Comparison of ENCODE assay signal across 18 cellular contexts in genomic region chr6:166673309-166673708, GRCh38. TPM values are rescaled to one million over a fixed set of nuclear protein-coding genes. Genes with fewer than 3 reads are reported as not detected.
DNase-seq lines count a peak whose midpoint lies in the region; ATAC-seq, FAIRE-seq and TF ChIP-seq lines count a peak whose summit lies in the region.
"Had no signal": no experiment of that assay in that cellular context is flagged by ENCODE, and none has a peak within 500 bp of the region (broad histone marks: within the 10 kb centered on the region; RNA-seq: fewer than 3 reads in every experiment).

No MANE protein-coding gene starts in this region.

- H3K27ac Mint-ChIP-seq in MCF 10A (ENCODE audit: low read depth, unreplicated experiment), result no peak overlapping the region
- H3K27ac Mint-ChIP-seq in activated T-cell treated with anti-CD3 and anti-CD28 coated beads, Interleukin-2, amount 50 U/mL, for 72 hours, result no peak overlapping the region
- no peak overlapping the region for H3K27ac Mint-ChIP-seq in progenitor cell of endocrine pancreas
- H3K27ac Mint-ChIP-seq: CD4-positive, alpha-beta memory T cell had no signal

- H4K20me1 ChIP-seq in H1 (replicated peaks in 1 of 2; ENCODE audit: control insufficient read depth in 1 of 2, insufficient read depth in 2 of 2, low read length in 2 of 2), result no peaks in the 10 kb centered on the region

- H2BK15ac ChIP-seq in H1 (ENCODE audit: low read length), result peak overlapping the region; percentile 72; the same call in 1 of the 2 replicates

- H3K27ac ChIP-seq in VCaP (peak overlapping the region; percentile 40; the same call in 1 of the 2 replicates), H1 (ENCODE audit: low read depth, low read length) (no peak overlapping the region)
- H3K27ac ChIP-seq: 22Rv1, C4-2B had no signal

- FAIRE-seq in H1 (lab: Jason Lieb, UNC), result no peak
- FAIRE-seq: GM19239, HepG2, HTR-8/SVneo had no signal

- no peak overlapping the region for H2AFZ ChIP-seq in H1 (ENCODE audit: low read length)

- no TSS peak for BruUV-seq in MCF 10A (replicated peaks; lab: Mats Ljungman, UMichigan)

- no peak overlapping the region for H2BK12ac ChIP-seq in H1 (ENCODE audit: low read depth, low read length)

- no peaks in the 10 kb centered on the region for H3K79me1 ChIP-seq in H1 (ENCODE audit: low read depth, low read length)

- no peak overlapping the region for H2BK20ac ChIP-seq in H1 (ENCODE audit: low read length)

- no peak for ATAC-seq in activated T-cell treated with anti-CD3 and anti-CD28 coated beads, Interleukin-2, amount 50 U/mL, for 72 hours (replicated peaks in 1 of 2)
- ATAC-seq: HCT116, HepG2 had no signal

- 97% methylated on average over 6 of the region's 6 CpGs; no CpG with 5 or more reads in 1 of the 2 experiments for WGBS in H1 (ENCODE audit: extremely low coverage in 1 of 2, insufficient coverage in 1 of 2, insufficient read length in 1 of 2, insufficient replicate concordance in 2 of 2, low coverage in 1 of 2, low lambda C conversion rate in 2 of 2, missing lambda C conversion rate in 1 of 2), 2 experiments

- H3K4me2 ChIP-seq in H1 (ENCODE audit: insufficient read depth in 1 of 2, low read depth in 2 of 2, low read length in 2 of 2), result no peak overlapping the region

- no peak overlapping the region for H3K4me3 ChIP-seq in H1 (ENCODE audit: extremely low read depth in 1 of 4, insufficient read depth in 2 of 4, low read depth in 3 of 4, low read length in 4 of 4)

- DNase-seq in DMS 273 (lab: John Stamatoyannopoulos, UW; ENCODE audit: unreplicated experiment) (peak; percentile 6), DMS 273 treated with DMSO at 0.1 percent for 48 hours (lab: John Stamatoyannopoulos, UW) (no peak), H1 (ENCODE audit: low read depth in 1 of 2, low spot score in 2 of 2) (no peak), MCF 10A (ENCODE audit: unreplicated experiment) (no peak), progenitor cell of endocrine pancreas (ENCODE audit: low spot score, unreplicated experiment) (no peak), hippocampal formation (lab: John Stamatoyannopoulos, UW) (no peak)
- DNase-seq in activated T-cell treated with anti-CD3 and anti-CD28 coated beads, Interleukin-2, amount 50 U/mL, for 72 hours, result no peak
- DNase-seq: AML-193; CD4-positive, alpha-beta memory T cell; DND-41; GF-D8 had no signal

- H3K9ac ChIP-seq in H1 (replicated peaks in 1 of 4; ENCODE audit: extremely low read depth in 1 of 4, low read depth in 3 of 4, low read length in 3 of 4), result no peak overlapping the region

- TF ChIP-seq CTCF in VCaP (conservative IDR thresholded peaks at IDR 0.05) (no peak), H1 (IDR thresholded peaks at IDR 0.05; ENCODE audit: control extremely low read depth in 1 of 3, insufficient read depth in 1 of 3, low read depth in 1 of 3, low read length in 3 of 3) (no peak), MCF 10A (IDR thresholded peaks at IDR 0.05; ENCODE audit: unreplicated experiment) (no peak), progenitor cell of endocrine pancreas (IDR thresholded peaks at IDR 0.05; ENCODE audit: unreplicated experiment) (no peak)

- H3K36me3 ChIP-seq in H1 (ENCODE audit: control insufficient read depth in 2 of 4, insufficient read depth in 4 of 4, low read length in 3 of 4), result no peaks in the 10 kb centered on the region

- H3K4me1 ChIP-seq in H1 (replicated peaks in 1 of 4; ENCODE audit: control insufficient read depth in 3 of 4, insufficient read depth in 4 of 4, low read length in 3 of 4), result peaks cover 3 to 11% (median 6%) of the 10 kb centered on the region in 4 experiments

- H3K27me3 Mint-ChIP-seq in MCF 10A (ENCODE audit: insufficient read depth, unreplicated experiment) (peaks cover 18% of the 10 kb centered on the region), progenitor cell of endocrine pancreas (peaks cover 27% of the 10 kb centered on the region)
- peaks cover 13% of the 10 kb centered on the region for H3K27me3 Mint-ChIP-seq in activated T-cell treated with anti-CD3 and anti-CD28 coated beads, Interleukin-2, amount 50 U/mL, for 72 hours (ENCODE audit: low read depth)

- no peak overlapping the region for H4K5ac ChIP-seq in H1 (ENCODE audit: insufficient read length, low read depth, low read length)

- no peak for TF ChIP-seq EP300 in H1 (IDR thresholded peaks at IDR 0.05; ENCODE audit: borderline replicate concordance in 1 of 2, low read depth in 2 of 2, low read length in 2 of 2)

- no peak overlapping the region for H3K4me3 Mint-ChIP-seq in MCF 10A (ENCODE audit: unreplicated experiment)
- H3K4me3 Mint-ChIP-seq in activated T-cell treated with anti-CD3 and anti-CD28 coated beads, Interleukin-2, amount 50 U/mL, for 72 hours, result no peak overlapping the region
- no peak overlapping the region for H3K4me3 Mint-ChIP-seq in progenitor cell of endocrine pancreas (ENCODE audit: low read depth)
- H3K4me3 Mint-ChIP-seq: CD4-positive, alpha-beta memory T cell had no signal

- no peak overlapping the region for H3K14ac ChIP-seq in H1 (ENCODE audit: insufficient read length)

- no peak overlapping the region for H4K8ac ChIP-seq in H1 (ENCODE audit: extremely low read depth, insufficient read depth, low read length)

- H2BK5ac ChIP-seq in H1 (ENCODE audit: low read depth, low read length), result no peak overlapping the region

- H3K4me1 Mint-ChIP-seq in MCF 10A (ENCODE audit: insufficient read depth, unreplicated experiment) (peaks cover 15% of the 10 kb centered on the region), progenitor cell of endocrine pancreas (ENCODE audit: low read depth) (peaks cover 22% of the 10 kb centered on the region)
- no peaks in the 10 kb centered on the region for H3K4me1 Mint-ChIP-seq in activated T-cell treated with anti-CD3 and anti-CD28 coated beads, Interleukin-2, amount 50 U/mL, for 72 hours (ENCODE audit: low read depth)

- H3K36me3 Mint-ChIP-seq in MCF 10A (ENCODE audit: insufficient read depth, unreplicated experiment) (no peaks in the 10 kb centered on the region), progenitor cell of endocrine pancreas (ENCODE audit: insufficient read depth) (peaks cover 2% of the 10 kb centered on the region)
- no peaks in the 10 kb centered on the region for H3K36me3 Mint-ChIP-seq in activated T-cell treated with anti-CD3 and anti-CD28 coated beads, Interleukin-2, amount 50 U/mL, for 72 hours (ENCODE audit: insufficient read depth in 2 of 2)

- H3K18ac ChIP-seq in H1 (ENCODE audit: extremely low read depth, low read length), result no peak overlapping the region

- H3K23me2 ChIP-seq in H1 (ENCODE audit: low read depth, low read length), result no peaks in the 10 kb centered on the region

- no peaks in the 10 kb centered on the region for H3K79me2 ChIP-seq in H1 (ENCODE audit: control insufficient read depth in 1 of 2, insufficient read depth in 2 of 2, low read length in 2 of 2)

- POLR2A ChIA-PET in H1 (lab: Charles Lee; ENCODE audit: partially characterized antibody) (no interaction called here), MCF 10A (lab: Yijun Ruan, JAX) (no interaction called here)

- CTCF ChIA-PET in H1 (lab: Charles Lee; ENCODE audit: partially characterized antibody) (interaction anchor here (0.9 kb wide), 2 partner anchors 9 to 10 kb away, joined by 3 to 4 read pairs; no protein-coding TSS in a partner anchor), MCF 10A (lab: Yijun Ruan, JAX) (no interaction called here)

- H3K56ac ChIP-seq in H1 (replicated peaks; ENCODE audit: insufficient read length, low read depth, low read length), result no peak overlapping the region

- H3K27me3 ChIP-seq in H1 (replicated peaks in 1 of 4; ENCODE audit: control insufficient read depth in 3 of 4, extremely low read depth in 1 of 4, insufficient read depth in 3 of 4, low read length in 3 of 4), result no peaks in the 10 kb centered on the region; a peak in 1 of 7 replicates

- H2AK5ac ChIP-seq in H1 (ENCODE audit: low read depth, low read length), result 0 out of 2 replicates have a peak overlapping the region, but pooled peaks have one; percentile 30

- H3K9me3 Mint-ChIP-seq in MCF 10A (ENCODE audit: unreplicated experiment) (no peaks in the 10 kb centered on the region), progenitor cell of endocrine pancreas (ENCODE audit: low read depth) (peaks cover 2% of the 10 kb centered on the region)
- no peaks in the 10 kb centered on the region for H3K9me3 Mint-ChIP-seq in activated T-cell treated with anti-CD3 and anti-CD28 coated beads, Interleukin-2, amount 50 U/mL, for 72 hours
- H3K9me3 Mint-ChIP-seq: CD4-positive, alpha-beta memory T cell had no signal

- peaks cover 0 to 3% of the 10 kb centered on the region in 2 experiments; a peak in 1 of 4 replicates for H3K9me3 ChIP-seq in H1 (ENCODE audit: insufficient read depth in 2 of 2, low read depth in 1 of 2, low read length in 1 of 2)

- TF ChIP-seq RAD21 in H1 (IDR thresholded peaks at IDR 0.05 in 1 of 2, conservative IDR thresholded peaks at IDR 0.05 in 1 of 2; ENCODE audit: low read depth in 2 of 2, low read length in 2 of 2), result no peak

- no peak overlapping the region for H3K23ac ChIP-seq in H1 (ENCODE audit: insufficient read length)

- TF ChIP-seq POLR2A in H1 (IDR thresholded peaks at IDR 0.05; ENCODE audit: control extremely low read depth in 1 of 2, low read depth in 2 of 2, low read length in 2 of 2), result no peak

- no peak overlapping the region for H2BK120ac ChIP-seq in H1 (replicated peaks; ENCODE audit: low read depth, low read length)

- H4K91ac ChIP-seq in H1 (replicated peaks; ENCODE audit: insufficient read length, low read length), result peak overlapping the region; percentile 37

- intact Hi-C loops in MCF 10A (cut with micrococcal nuclease), result no loop called here

- no peak overlapping the region for H3K4ac ChIP-seq in H1 (replicated peaks; ENCODE audit: insufficient read length, low read depth, low read length)

TF ChIP-seq in H1, 55 proteins besides CTCF, POLR2A, EP300 and RAD21 (continues in another document):
- TF ChIP-seq SRF (IDR thresholded peaks at IDR 0.05; ENCODE audit: low read depth, low read length), result no peak
- TF ChIP-seq BRCA1 (IDR thresholded peaks at IDR 0.05; ENCODE audit: low read depth, low read length), result no peak
- TF ChIP-seq CHD1 (IDR thresholded peaks at IDR 0.05; ENCODE audit: low read depth, low read length), result no peak
- no peak for TF ChIP-seq RNF2 (IDR thresholded peaks at IDR 0.05; ENCODE audit: borderline replicate concordance, low read depth, low read length, missing control alignments, poor library complexity, severe bottlenecking)

RNA-seq across cellular contexts. Expression of gene RPS6KA2, which starts 46.3 kb away (rescaled TPM):
- total RNA-seq in H1 (2021; fragmentation: NEBNext Ultra II Directional; extraction: Animal tissue kit (Norgen Biotek cat#: 25700)), result 24.4 and 25.7 TPM in 2 replicates
- polyA plus RNA-seq in H1 (2011; rRNA removed), result 8.8 and 13.8 TPM in 2 replicates
- polyA plus RNA-seq in H1 (2011; cell fraction: cytosol; rRNA removed), result 12.1 TPM
- polyA plus RNA-seq in H1 (2011; cell fraction: nucleus; rRNA removed), result 22.2 TPM
- polyA plus RNA-seq in H1 (2012, experiment 1 of 2), result 12.7 to 16.1 TPM (median 13.3 TPM) in 4 replicates
- polyA plus RNA-seq in H1 (2012, experiment 2 of 2), result 7.8 TPM
- polyA plus RNA-seq in H1 (2013, experiment 1 of 2), result 9.1 TPM
- polyA plus RNA-seq in H1 (2013, experiment 2 of 2), result 8.6 TPM
- 22.4 and 29.4 TPM in 2 replicates for polyA minus RNA-seq in H1 (2011; rRNA and poly(A)+ RNA removed)
- 9.8 TPM for polyA minus RNA-seq in H1 (2011; cell fraction: cytosol; rRNA and poly(A)+ RNA removed)
- polyA minus RNA-seq in H1 (2011; cell fraction: nucleus; rRNA and poly(A)+ RNA removed), result 37.0 TPM
- 126 and 157 TPM in 2 replicates for total RNA-seq in MCF 10A (2022)
- 10 to 100 TPM; 28.1 to 28.5 TPM for total RNA-seq in activated T-cell treated with anti-CD3 and anti-CD28 coated beads, Interleukin-2, amount 50 U/mL, for 72 hours
- 37.5 and 43.1 TPM in 2 replicates for total RNA-seq in progenitor cell of endocrine pancreas
